Comparison of ENCODE assay signal across 8 cellular contexts in the genomic region with DNA sequence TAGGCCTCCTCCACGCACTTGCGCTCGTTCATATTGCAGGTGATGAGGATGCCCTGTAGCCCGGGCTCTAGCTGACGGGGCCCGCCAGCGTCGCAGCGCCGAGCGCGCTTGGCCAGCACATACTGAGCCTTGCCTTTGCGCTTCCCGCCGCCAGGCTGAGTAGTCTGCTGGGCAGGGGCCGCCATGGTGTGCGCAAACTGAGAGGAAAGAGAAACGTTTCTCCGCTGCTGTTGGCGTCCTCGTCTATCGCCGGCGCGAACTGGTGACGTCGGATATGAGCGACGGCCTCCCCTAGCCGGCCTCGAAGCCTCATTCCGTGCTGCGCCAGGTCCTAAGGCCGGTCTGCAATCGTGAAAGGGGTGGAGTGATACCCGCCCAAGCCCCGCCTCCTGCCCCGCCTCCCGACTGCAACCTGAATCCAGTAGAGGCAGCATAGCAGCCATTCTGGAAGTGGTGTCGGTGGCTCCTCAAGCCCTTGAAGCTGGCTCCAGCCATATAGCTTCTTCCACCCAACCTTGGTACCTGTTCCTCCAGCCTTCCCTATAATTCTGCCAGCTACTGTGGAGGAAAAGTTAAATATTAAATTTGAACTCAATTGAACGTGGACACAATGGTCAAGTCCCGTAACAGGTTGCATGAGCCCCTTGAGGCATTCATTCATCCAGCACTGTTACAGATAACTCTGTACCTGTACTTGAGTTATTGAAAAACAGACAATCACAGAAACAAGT. TPM values are rescaled to one million over a fixed set of nuclear protein-coding genes. Genes with fewer than 3 reads are reported as not detected.
DNase-seq lines count a peak whose midpoint lies in the region; ATAC-seq, FAIRE-seq and TF ChIP-seq lines count a peak whose summit lies in the region.

A gene with protein sequence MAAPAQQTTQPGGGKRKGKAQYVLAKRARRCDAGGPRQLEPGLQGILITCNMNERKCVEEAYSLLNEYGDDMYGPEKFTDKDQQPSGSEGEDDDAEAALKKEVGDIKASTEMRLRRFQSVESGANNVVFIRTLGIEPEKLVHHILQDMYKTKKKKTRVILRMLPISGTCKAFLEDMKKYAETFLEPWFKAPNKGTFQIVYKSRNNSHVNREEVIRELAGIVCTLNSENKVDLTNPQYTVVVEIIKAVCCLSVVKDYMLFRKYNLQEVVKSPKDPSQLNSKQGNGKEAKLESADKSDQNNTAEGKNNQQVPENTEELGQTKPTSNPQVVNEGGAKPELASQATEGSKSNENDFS (minus strand): TSS at position 264 of the 731 bp plus-strand sequence. CDS start 79 bp downstream, at position 185.

- peaks cover 0 to 31% (median 23%) of the 10 kb centered on the region in 9 donors for H3K36me3 ChIP-seq in heart left ventricle

- H3K36me3 Mint-ChIP-seq in T-cell (peaks cover 11% of the 10 kb centered on the region), type B pancreatic cell (peaks cover 11% of the 10 kb centered on the region)

- H3K9me3 Mint-ChIP-seq in T-cell (peaks cover 0 to 4% (median 3%) of the 10 kb centered on the region in 3 donors), type B pancreatic cell (no peaks in the 10 kb centered on the region)

- CTCF ChIA-PET in T-cell (lab: Charles Lee), result interaction anchor here (0.6 to 1.9 kb wide), 5 partner anchors 23 to 1447 kb away, joined by 3 to 5 read pairs (median 4); no protein-coding TSS in a partner anchor

- peak within 1 kb of the TSS; percentile 44 to 100 (median 94) for H3K4me3 ChIP-seq in heart left ventricle

- DNase-seq in GM12891 (ENCODE audit: insufficient read length, low spot score) (peak; percentile 88), NCI-H1436 treated with DMSO at 0.1 percent for 48 hours (lab: John Stamatoyannopoulos, UW) (peak; percentile 76), T-cell (peak; percentile 93 to 99 (median 97)), heart left ventricle (peak; percentile 95 to 98 (median 97)), posterior cingulate gyrus (peak; percentile 92 to 99 (median 96)), type B pancreatic cell (ENCODE audit: extremely low spot score, unreplicated experiment) (peak; percentile 94)

- 1 to 5% (median 4%) methylated on average over 42 of the region's 42 CpGs for WGBS in adipose tissue, 3 donors
- 4 to 6% (median 5%) methylated on average over 39 to 42 of the region's 42 CpGs for WGBS in heart left ventricle, 4 donors

- POLR2A ChIA-PET in T-cell (lab: Charles Lee), result interaction anchor here in 1 of 2 donors (0.6 to 1.0 kb wide), 2 partner anchors 1214 to 1264 kb away, joined by 3 read pairs; no protein-coding TSS in a partner anchor

- TF ChIP-seq CTCF in heart left ventricle (IDR thresholded peaks at IDR 0.05), result peak in 4 of 12 donors; percentile 15 to 34 (median 30)
- TF ChIP-seq CTCF in type B pancreatic cell (conservative IDR thresholded peaks at IDR 0.05), result no peak

- H3K27ac Mint-ChIP-seq in T-cell (peak within 1 kb of the TSS; percentile 96 to 98), type B pancreatic cell (peak within 1 kb of the TSS; percentile 98)

- intact Hi-C loops in heart left ventricle (cut with DNase I), result no loop called here
- intact Hi-C loops in posterior cingulate gyrus (cut with DNase I), result loop anchor here (5.0 kb wide), 1 partner anchor 66 kb away; the partner anchor contains the start of genes ERI2 and REXO5

- H3K4me1 Mint-ChIP-seq in T-cell (peaks cover 27 to 30% (median 29%) of the 10 kb centered on the region in 3 donors), type B pancreatic cell (ENCODE audit: unreplicated experiment) (peaks cover 19% of the 10 kb centered on the region)

- H3K4me3 Mint-ChIP-seq in T-cell (peak within 1 kb of the TSS; percentile 93 to 94 (median 94)), type B pancreatic cell (peak within 1 kb of the TSS; percentile 97)

- FAIRE-seq in GM12891 (lab: Jason Lieb, UNC), result peak; percentile 98

- TF ChIP-seq POLR2A in GM12891 (IDR thresholded peaks at IDR 0.05; ENCODE audit: low read depth, low read length) (no peak; the same call in 1 of the 2 replicates), heart left ventricle (IDR thresholded peaks at IDR 0.05) (peak in 1 of 2 donors; percentile 74)

- H3K4me1 ChIP-seq in heart left ventricle, result peaks cover 3 to 43% (median 17%) of the 10 kb centered on the region in 12 donors

- H3K9me3 ChIP-seq in heart left ventricle, result peaks cover 0 to 5% (median 0%) of the 10 kb centered on the region in 12 donors

- no peaks in the 10 kb centered on the region for H3K27me3 ChIP-seq in heart left ventricle

- H3K27ac ChIP-seq in adipose tissue (ENCODE audit: low read depth, low read length) (peak within 1 kb of the TSS; percentile 45), heart left ventricle (peak within 1 kb of the TSS; percentile 80 to 98 (median 96))

- peak; percentile 79 for ATAC-seq in HG02840 (IDR thresholded peaks at IDR 0.05; ENCODE audit: low FRiP score, unreplicated experiment)
- peak; percentile 91 to 95 (median 92) for ATAC-seq in T-cell (replicated peaks in 1 of 4)
- peak; percentile 92 to 97 (median 96) for ATAC-seq in heart left ventricle

- H3K27me3 Mint-ChIP-seq in T-cell (no peaks in the 10 kb centered on the region), type B pancreatic cell (no peaks in the 10 kb centered on the region)

TF ChIP-seq in GM12891, 5 proteins besides CTCF, POLR2A, EP300 and RAD21:
- peak; percentile 84 for TF ChIP-seq POLR2AphosphoS5 (IDR thresholded peaks at IDR 0.05; ENCODE audit: low read depth, low read length)
- no peak for TF ChIP-seq PAX5 (IDR thresholded peaks at IDR 0.05; ENCODE audit: insufficient read depth, low read length, severe bottlenecking)
- peak; percentile 75 for TF ChIP-seq TAF1 (IDR thresholded peaks at IDR 0.05; ENCODE audit: low read depth, low read length)
- TF ChIP-seq POU2F2 (IDR thresholded peaks at IDR 0.05; ENCODE audit: low read depth, low read length), result 0 out of 2 replicates have a peak, but pooled peaks have one; percentile 22
TF ChIP-seq in GM12891: peak in this region for 3.

RNA-seq across cellular contexts. Expression of the gene that starts here (rescaled TPM):
- 18.0 TPM for polyA plus RNA-seq in GM12891 (2012; ENCODE audit: low read depth, missing spikeins)
- total RNA-seq in T-cell (10 to 100 TPM; 57.0 to 96.2 (median 61.4) TPM), heart left ventricle (10 to 100 TPM; 15.8 to 35.5 (median 20.0) TPM), type B pancreatic cell (ENCODE audit: low replicate concordance) (38.5 and 39.0 TPM in 2 replicates)
- polyA plus RNA-seq in adipose tissue (10 to 100 TPM; 11.7 to 16.2 (median 16.0) TPM), heart left ventricle (10 to 100 TPM in 1 of 2 donors, 1 to 10 TPM in 1; 9.8 to 16.2 TPM)

Comparison
In these comparisons a context has a peak if more than half of its experiments do, and no peak if none do; other contexts are left out.
1. Peak in every context shown above with its lines: DNase-seq, ATAC-seq, H3K4me3 ChIP-seq and H3K27ac ChIP-seq.